Comparison of ENCODE assay signal across 26 cellular contexts in the genomic region with DNA sequence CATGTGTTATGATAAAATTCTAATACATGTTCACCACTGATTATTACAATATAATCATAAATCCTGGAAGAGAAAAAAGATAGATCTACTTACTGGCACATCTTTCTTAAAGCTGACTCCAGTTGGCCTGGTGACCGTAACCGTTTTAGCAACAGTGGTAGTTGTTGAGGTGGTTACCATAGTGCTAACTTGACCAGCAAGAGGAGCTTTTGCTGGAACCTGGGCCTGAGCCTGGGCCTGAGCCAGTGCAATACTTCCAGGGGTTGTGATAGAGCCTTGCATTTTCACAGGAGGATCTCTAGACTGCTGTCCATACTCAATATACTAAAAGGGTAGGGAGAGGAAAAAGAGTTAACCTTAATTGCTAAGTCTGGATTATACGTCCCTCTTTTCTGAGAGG. TPM values are rescaled to one million over a fixed set of nuclear protein-coding genes. Genes with fewer than 3 reads are reported as not detected.
DNase-seq lines count a peak whose midpoint lies in the region; ATAC-seq and TF ChIP-seq lines count a peak whose summit lies in the region.
"Had no signal": no experiment of that assay in that cellular context is flagged by ENCODE, and none has a peak within 500 bp of the region (broad histone marks: within the 10 kb centered on the region; RNA-seq: fewer than 3 reads in every experiment).

No MANE protein-coding gene starts in this region.

- no peak overlapping the region for H3K4me2 ChIP-seq in mammary epithelial cell (ENCODE audit: insufficient read depth, low read depth, low read length)
- H3K4me2 ChIP-seq: hepatocyte had no signal

- ATAC-seq in left cardiac atrium: peak; percentile 41 to 64
- ATAC-seq: esophagus mucosa, foreskin keratinocyte had no signal

- TF ChIP-seq CTCF in MCF 10A (IDR thresholded peaks at IDR 0.05; ENCODE audit: unreplicated experiment) (no peak), mammary epithelial cell (conservative IDR thresholded peaks at IDR 0.05 in 1 of 2, IDR thresholded peaks at IDR 0.05 in 1 of 2; ENCODE audit: extremely low read depth in 1 of 2, insufficient read depth in 1 of 2, low read depth in 1 of 2, low read length in 2 of 2) (no peak), uterus (IDR thresholded peaks at IDR 0.05) (no peak)

- H4K20me1 ChIP-seq in mammary epithelial cell (ENCODE audit: insufficient read depth, low read length): no peaks in the 10 kb centered on the region

- peaks cover 58% of the 10 kb centered on the region for H3K36me3 ChIP-seq in mammary epithelial cell (ENCODE audit: insufficient read depth, low read length)
- peaks cover 41% of the 10 kb centered on the region for H3K36me3 ChIP-seq in rectal smooth muscle tissue (ENCODE audit: control insufficient read depth, insufficient read depth, low read length)
- no peaks in the 10 kb centered on the region for H3K36me3 ChIP-seq in uterus

- H3K9me3 Mint-ChIP-seq in MCF 10A (ENCODE audit: unreplicated experiment): no peaks in the 10 kb centered on the region
- H3K9me3 Mint-ChIP-seq: activated naive CD4-positive, alpha-beta T cell treated with anti-CD3 and anti-CD28 coated beads for 36 hours; CD8-positive, alpha-beta memory T cell; H9; T-helper 1 cell treated with Interleukin-12 subunit alpha and Interleukin-12 subunit beta and Interleukin-4 antibody, amounts not matched to agents 30 μg/mL and 1 μg/mL, for 36 hours had no signal

- DNase-seq in MCF 10A (ENCODE audit: unreplicated experiment) (no peak), mammary epithelial cell (no peak), RPMI7951 (ENCODE audit: low read depth) (peak; percentile 6), left cardiac atrium (peak; percentile 43), 8988T (no peak), NCI-H2107 (lab: John Stamatoyannopoulos, UW) (no peak), uterus (no peak)
- DNase-seq: activated CD4-positive, alpha-beta T cell treated with anti-CD3 and anti-CD28 coated beads, Interleukin-2, amount 50 U/mL, for 1 hour; activated CD4-positive, CD25-positive, alpha-beta regulatory T cell; activated CD8-positive, alpha-beta memory T cell treated with anti-CD3 and anti-CD28 coated beads, Interleukin-2, amount 50 U/mL, for 4 hours; activated naive CD4-positive, alpha-beta T cell treated with anti-CD3 and anti-CD28 coated beads for 36 hours; CD8-positive, alpha-beta memory T cell; cerebellar nuclear complex; foreskin keratinocyte; H9; NCI-H1092; NCI-H1694 treated with DMSO at 0.1 percent for 48 hours; NCI-H2171; stimulated activated CD4-positive, alpha-beta T cell treated with anti-CD3 and anti-CD28 coated beads, Interleukin-15, amount 100 ng/mL, for 24 hours; stimulated activated CD4-positive, alpha-beta T cell treated with anti-CD3 and anti-CD28 coated beads, Interleukin-4, amount 100 ng/mL, for 4 hours had no signal

- H3K9me3 ChIP-seq in mammary epithelial cell (replicated peaks; ENCODE audit: insufficient read depth, low read length): no peaks in the 10 kb centered on the region
- H3K9me3 ChIP-seq in uterus: no peaks in the 10 kb centered on the region
- H3K9me3 ChIP-seq: tibial nerve had no signal

- peaks cover 100% of the 10 kb centered on the region for H3K36me3 Mint-ChIP-seq in MCF 10A (ENCODE audit: insufficient read depth, unreplicated experiment)

- no peak for TF ChIP-seq POLR2A in uterus (IDR thresholded peaks at IDR 0.05)

- no peak overlapping the region for H3K4me3 Mint-ChIP-seq in MCF 10A (ENCODE audit: unreplicated experiment)
- H3K4me3 Mint-ChIP-seq: activated naive CD4-positive, alpha-beta T cell treated with anti-CD3 and anti-CD28 coated beads for 36 hours; CD8-positive, alpha-beta memory T cell; H9; T-helper 1 cell treated with Interleukin-12 subunit alpha and Interleukin-12 subunit beta and Interleukin-4 antibody, amounts not matched to agents 30 μg/mL and 1 μg/mL, for 36 hours had no signal

- no peaks in the 10 kb centered on the region for H3K4me1 Mint-ChIP-seq in MCF 10A (ENCODE audit: insufficient read depth, unreplicated experiment)
- H3K4me1 Mint-ChIP-seq: H9 had no signal

- H2AFZ ChIP-seq in mammary epithelial cell (ENCODE audit: low read depth, low read length): no peak overlapping the region
- H2AFZ ChIP-seq: hepatocyte had no signal

- BruUV-seq in MCF 10A (replicated peaks; lab: Mats Ljungman, UMichigan): no TSS peak
- BruUV-seq in mammary epithelial cell (replicated peaks; lab: Mats Ljungman, UMichigan): no TSS peak

- dilution Hi-C loops in mammary epithelial cell (cut with HindIII; ENCODE audit: low sequenced_read_pairs): no loop called here

- peak overlapping the region; percentile 12 for H3K27ac Mint-ChIP-seq in MCF 10A (ENCODE audit: low read depth, unreplicated experiment)
- H3K27ac Mint-ChIP-seq: activated naive CD4-positive, alpha-beta T cell treated with anti-CD3 and anti-CD28 coated beads for 36 hours; H9; T-helper 1 cell treated with Interleukin-12 subunit alpha and Interleukin-12 subunit beta and Interleukin-4 antibody, amounts not matched to agents 30 μg/mL and 1 μg/mL, for 36 hours had no signal

- H3K4me3 ChIP-seq in mammary epithelial cell (replicated peaks in 1 of 3; ENCODE audit: insufficient read depth in 1 of 3, low read depth in 2 of 3, low read length in 3 of 3) (no peak overlapping the region), rectal smooth muscle tissue (ENCODE audit: low read length) (no peak overlapping the region), uterus (no peak overlapping the region)
- H3K4me3 ChIP-seq: hepatocyte, SK-N-MC, tibial nerve had no signal

- no peak overlapping the region for H3K27ac ChIP-seq in mammary epithelial cell (ENCODE audit: insufficient read depth, low read depth, low read length)
- peak overlapping the region; percentile 10 for H3K27ac ChIP-seq in rectal smooth muscle tissue (ENCODE audit: low read depth, low read length)
- H3K27ac ChIP-seq in uterus: no peak overlapping the region
- H3K27ac ChIP-seq: foreskin keratinocyte, hepatocyte, SK-N-MC, tibial nerve had no signal

- H3K4me1 ChIP-seq in mammary epithelial cell (ENCODE audit: insufficient read depth, low read length): no peaks in the 10 kb centered on the region
- H3K4me1 ChIP-seq in rectal smooth muscle tissue (ENCODE audit: control insufficient read depth, insufficient read depth, low read length): peaks cover 18% of the 10 kb centered on the region
- no peaks in the 10 kb centered on the region for H3K4me1 ChIP-seq in uterus
- H3K4me1 ChIP-seq: foreskin keratinocyte, tibial nerve had no signal

- no peaks in the 10 kb centered on the region for H3K27me3 Mint-ChIP-seq in MCF 10A (ENCODE audit: insufficient read depth, unreplicated experiment)
- H3K27me3 Mint-ChIP-seq: CD8-positive, alpha-beta memory T cell had no signal

- POLR2A ChIA-PET in MCF 10A (lab: Yijun Ruan, JAX): interaction anchor here (0.6 kb wide), 2 partner anchors 13 to 22 kb away, joined by 3 read pairs; no protein-coding TSS in a partner anchor

- CTCF ChIA-PET in MCF 10A (lab: Yijun Ruan, JAX): interaction anchor here (1.0 kb wide), 1 partner anchor 20 kb away, joined by 4 read pairs; no protein-coding TSS in a partner anchor
- CTCF ChIA-PET in mammary epithelial cell (lab: Charles Lee; ENCODE audit: low non-redundant PET): no interaction called here

- in situ Hi-C loops in mammary epithelial cell (cut with MboI; ENCODE audit: low sequenced_read_pairs in 2 of 2): loop anchor here in 1 of 2 donors (25.0 kb wide), 1 partner anchor 111 kb away; no protein-coding TSS in a partner anchor

- 61% methylated on average over 3 of the region's 3 CpGs for WGBS in mammary epithelial cell (ENCODE audit: low coverage, missing lambda C conversion rate)

- H3K9ac ChIP-seq in mammary epithelial cell (ENCODE audit: insufficient read depth, low read length): no peak overlapping the region
- H3K9ac ChIP-seq in rectal smooth muscle tissue (ENCODE audit: low read length): no peak overlapping the region

- no peaks in the 10 kb centered on the region for H3K27me3 ChIP-seq in mammary epithelial cell (ENCODE audit: insufficient read depth, low read length)
- no peaks in the 10 kb centered on the region for H3K27me3 ChIP-seq in rectal smooth muscle tissue (ENCODE audit: control insufficient read depth, insufficient read depth, low read length)
- H3K27me3 ChIP-seq in uterus: no peaks in the 10 kb centered on the region
- H3K27me3 ChIP-seq: foreskin keratinocyte, hepatocyte, tibial nerve had no signal

- intact Hi-C loops in MCF 10A (cut with micrococcal nuclease) (no loop called here), mammary epithelial cell (cut with micrococcal nuclease) (no loop called here), left cardiac atrium (cut with DNase I) (no loop called here), uterus (cut with DNase I; ENCODE audit: low total_unique reads) (no loop called here)

- H3K79me2 ChIP-seq in mammary epithelial cell (ENCODE audit: insufficient read depth, low read length): peaks cover 20% of the 10 kb centered on the region

RNA-seq across cellular contexts. Expression of a gene that starts 36.2 kb away (rescaled TPM):
- total RNA-seq in MCF 10A (2022): 18.4 and 19.5 TPM in 2 replicates
- 10 to 100 TPM; 12.5 to 14.4 TPM for total RNA-seq in mammary epithelial cell
- polyA plus RNA-seq in mammary epithelial cell: 10.0 TPM
- 7.2 TPM for polyA minus RNA-seq in mammary epithelial cell
- total RNA-seq in RPMI7951 (2014; rRNA removed; shearing (Covaris generic)): 7.7 and 9.1 TPM in 2 replicates
- total RNA-seq in left cardiac atrium: 10 to 100 TPM; 10.7 to 10.8 TPM
- total RNA-seq in uterus: 100 to 1,000 TPM in 1 of 4 donors, 10 to 100 TPM in 3; 22.4 to 157 (median 43.0) TPM

RNA-seq across cellular contexts. Expression of a gene that starts 51.6 kb away (rescaled TPM):
- total RNA-seq in MCF 10A (2022): not detected in 2 replicates
- total RNA-seq in mammary epithelial cell: 1 to 10 TPM; 3.8 to 5.0 TPM
- polyA plus RNA-seq in mammary epithelial cell: 0.44 TPM
- not detected for polyA minus RNA-seq in mammary epithelial cell
- 2.5 and 3.0 TPM in 2 replicates for total RNA-seq in RPMI7951 (2014; rRNA removed; shearing (Covaris generic))
- 100 to 1,000 TPM; 121 to 153 TPM for total RNA-seq in left cardiac atrium
- total RNA-seq in uterus: 10 to 100 TPM; 16.0 to 89.4 (median 56.1) TPM

Comparison
In these comparisons a context has a peak if more than half of its experiments do, and no peak if none do; other contexts are left out.
1. DNase-seq: peak in RPMI7951 (single experiment) and left cardiac atrium (single experiment); none in MCF 10A (single experiment), mammary epithelial cell (single experiment), 8988T (single experiment), NCI-H2107 (single experiment) and uterus (0 of 2).